ENCODE assay signal across 14 cellular contexts in the genomic region with DNA sequence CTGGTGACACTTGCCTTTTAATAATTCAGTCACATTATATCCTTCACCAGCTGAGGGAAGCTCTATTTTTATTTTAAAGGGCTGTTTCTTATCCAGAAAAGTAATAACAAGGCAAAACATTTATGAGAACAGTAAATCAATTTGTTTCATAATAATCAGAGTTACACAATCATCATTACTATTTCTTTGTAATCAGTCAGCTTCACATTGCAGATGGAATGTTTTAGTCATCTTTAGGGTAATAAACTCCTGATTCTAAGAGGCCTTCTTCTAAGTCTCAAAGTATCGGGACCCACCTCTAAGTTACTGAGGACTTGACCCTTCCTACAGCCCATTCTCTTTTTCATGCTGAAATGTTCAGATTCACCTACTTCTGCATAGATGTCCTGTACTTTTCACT.
DNase-seq lines count a peak whose midpoint lies in the region; ATAC-seq and TF ChIP-seq lines count a peak whose summit lies in the region.
"Had no signal": no experiment of that assay in that cellular context is flagged by ENCODE, and none has a peak within 500 bp of the region (broad histone marks: within the 10 kb centered on the region; RNA-seq: fewer than 3 reads in every experiment).

No MANE protein-coding gene starts in this region.

- intact Hi-C loops in colonic mucosa (cut with DNase I), result no loop called here
- intact Hi-C loops in vagina (cut with DNase I), result no loop called here

- no peaks in the 10 kb centered on the region for H3K79me2 ChIP-seq in osteoblast (ENCODE audit: insufficient read depth, low read length)

- H3K27me3 ChIP-seq in colonic mucosa, result no peaks in the 10 kb centered on the region
- H3K27me3 ChIP-seq in osteoblast (ENCODE audit: insufficient read depth, low read length), result no peaks in the 10 kb centered on the region
- no peaks in the 10 kb centered on the region for H3K27me3 ChIP-seq in vagina
- H3K27me3 ChIP-seq: neural progenitor cell had no signal

- H3K27ac ChIP-seq in colonic mucosa (peak overlapping the region; percentile 0), osteoblast (ENCODE audit: low read depth, low read length) (peak overlapping the region; percentile 63), vagina (peak overlapping the region; percentile 72)
- H3K27ac ChIP-seq: 22Rv1, neural progenitor cell had no signal

- no peaks in the 10 kb centered on the region for H3K36me3 ChIP-seq in colonic mucosa
- no peaks in the 10 kb centered on the region for H3K36me3 ChIP-seq in osteoblast (ENCODE audit: insufficient read depth, low read length)
- H3K36me3 ChIP-seq in vagina, result no peaks in the 10 kb centered on the region
- H3K36me3 ChIP-seq: neural progenitor cell had no signal

- DNase-seq in NOMO-1 treated with DMSO at 0.1 percent for 48 hours (lab: John Stamatoyannopoulos, UW; ENCODE audit: unreplicated experiment) (peak; percentile 19), NOMO-1 (lab: John Stamatoyannopoulos, UW; ENCODE audit: unreplicated experiment in 2 of 2) (no peak), colonic mucosa (no peak), osteoblast (ENCODE audit: insufficient read length, low spot score, missing footprints) (no peak), vagina (ENCODE audit: extremely low spot score in 2 of 2) (no peak), retina (no peak)
- DNase-seq: activated CD4-positive, alpha-beta T cell treated with anti-CD3 and anti-CD28 coated beads, Interleukin-2, amount 50 U/mL, for 48 hours; activated T-cell treated with anti-CD3 and anti-CD28 coated beads, Interleukin-2, amount 50 U/mL, for 4 hours; mesendoderm; stimulated activated naive CD4-positive, alpha-beta T cell treated with Interleukin-2 at 50 U/mL for 16 hours had no signal

- H3K4me3 ChIP-seq in colonic mucosa (no peak overlapping the region), osteoblast (ENCODE audit: insufficient read depth, low read length) (no peak overlapping the region), vagina (no peak overlapping the region)
- H3K4me3 ChIP-seq: neural progenitor cell had no signal

- TF ChIP-seq CTCF in colonic mucosa (IDR thresholded peaks at IDR 0.05) (no peak), osteoblast (IDR thresholded peaks at IDR 0.05; ENCODE audit: extremely low read depth, low read depth, low read length) (no peak), vagina (IDR thresholded peaks at IDR 0.05) (no peak)

- peak overlapping the region; percentile 58 for H2AFZ ChIP-seq in osteoblast (ENCODE audit: low read length)
- H2AFZ ChIP-seq: neural progenitor cell had no signal

- H3K4me1 ChIP-seq in colonic mucosa (no peaks in the 10 kb centered on the region), osteoblast (ENCODE audit: insufficient read depth, low read length) (peaks cover 16% of the 10 kb centered on the region), vagina (peaks cover 15% of the 10 kb centered on the region)

- no peaks in the 10 kb centered on the region for H4K20me1 ChIP-seq in osteoblast (ENCODE audit: insufficient read depth, low read length)

- H3K9me3 ChIP-seq in colonic mucosa (no peaks in the 10 kb centered on the region), osteoblast (ENCODE audit: low read depth, low read length) (no peaks in the 10 kb centered on the region), vagina (no peaks in the 10 kb centered on the region)

- no peak overlapping the region for H3K9ac ChIP-seq in colonic mucosa (ENCODE audit: low read depth in 2 of 2, low read length in 2 of 2)
- H3K9ac ChIP-seq: neural progenitor cell had no signal

- ATAC-seq in HG02981 (IDR thresholded peaks at IDR 0.05; ENCODE audit: unreplicated experiment), result no peak
- ATAC-seq in activated CD4-positive, CD25-positive, alpha-beta regulatory T cell treated with anti-CD3 and anti-CD28 coated beads, Interleukin-2, amount 50 U/mL, for 24 hours, result no peak
- ATAC-seq: activated T-cell treated with anti-CD3 and anti-CD28 coated beads, Interleukin-2, amount 50 U/mL, for 4 hours had no signal

- no peak overlapping the region for H3K4me2 ChIP-seq in osteoblast (ENCODE audit: insufficient read depth, low read length)
- H3K4me2 ChIP-seq: neural progenitor cell had no signal

- no peak for TF ChIP-seq POLR2A in vagina (IDR thresholded peaks at IDR 0.05)

Comparison
In these comparisons a context has a peak if more than half of its experiments do, and no peak if none do; other contexts are left out.
1. H3K27ac ChIP-seq: peak in every context shown above with its lines; median percentile 72 in vagina; 63 in osteoblast; 0 in colonic mucosa.